In genomic region chr17:81513669-81514484, GRCh38 we compare ENCODE assay signal across 8 cellular contexts. TPM values are rescaled to one million over a fixed set of nuclear protein-coding genes. Genes with fewer than 3 reads are reported as not detected.
DNase-seq lines count a peak whose midpoint lies in the region; ATAC-seq and TF ChIP-seq lines count a peak whose summit lies in the region.

No MANE protein-coding gene starts in this region.

- H3K9ac ChIP-seq in iPS-15b (ENCODE audit: low read depth, low read length), result peak overlapping the region; percentile 89

- DNase-seq in CD4-positive, alpha-beta T cell, result peak in 2 of 10 experiments; percentile 25 to 48
- DNase-seq in SHP77 (lab: John Stamatoyannopoulos, UW) (peak; percentile 75 to 82), renal cortical epithelial cell (ENCODE audit: low read depth) (peak; percentile 36), HEK293T (ENCODE audit: extremely low spot score) (no peak)

- peak overlapping the region; percentile 95 for H3K4me3 Mint-ChIP-seq in CD4-positive, alpha-beta T cell
- H3K4me3 Mint-ChIP-seq in brain, result peak overlapping the region; percentile 88 to 91 (median 88)

- H3K36me3 Mint-ChIP-seq in CD4-positive, alpha-beta T cell (ENCODE audit: low read depth), result peaks cover 39% of the 10 kb centered on the region
- H3K36me3 Mint-ChIP-seq in brain, result peaks cover 34% of the 10 kb centered on the region

- H3K9me3 ChIP-seq in CD4-positive, alpha-beta T cell (ENCODE audit: control insufficient read depth, low read length), result no peaks in the 10 kb centered on the region
- no peaks in the 10 kb centered on the region for H3K9me3 ChIP-seq in HEK293 (ENCODE audit: control insufficient read depth, insufficient read depth, low read depth, low read length)
- H3K9me3 ChIP-seq in iPS-15b (ENCODE audit: control insufficient read depth, insufficient read depth, low read length), result no peaks in the 10 kb centered on the region

- no peak for TF ChIP-seq CTCF in CD4-positive, alpha-beta T cell (IDR thresholded peaks at IDR 0.05)
- TF ChIP-seq CTCF in HEK293 (tag by site-specific recombination; IDR thresholded peaks at IDR 0.05) (peak; percentile 46), brain (conservative IDR thresholded peaks at IDR 0.05) (no peak)

- H3K4me1 ChIP-seq in HEK293 (ENCODE audit: control insufficient read depth, insufficient read depth, low read length) (peaks cover 17% of the 10 kb centered on the region), iPS-15b (ENCODE audit: control insufficient read depth, insufficient read depth, low read length) (peaks cover 10% of the 10 kb centered on the region)

- no peaks in the 10 kb centered on the region for H3K27me3 ChIP-seq in CD4-positive, alpha-beta T cell (ENCODE audit: control insufficient read depth, insufficient read depth, low read length)
- no peaks in the 10 kb centered on the region for H3K27me3 ChIP-seq in iPS-15b (ENCODE audit: control insufficient read depth, insufficient read depth, low read length)

- no peaks in the 10 kb centered on the region for H3K27me3 Mint-ChIP-seq in CD4-positive, alpha-beta T cell
- H3K27me3 Mint-ChIP-seq in brain, result peaks cover 36% of the 10 kb centered on the region

- peak overlapping the region; percentile 72 for H3K4me3 ChIP-seq in HEK293 (ENCODE audit: low read depth, low read length)
- peak overlapping the region; percentile 61 for H3K4me3 ChIP-seq in iPS-15b (ENCODE audit: low read depth, low read length)

- peaks cover 54% of the 10 kb centered on the region for H3K4me1 Mint-ChIP-seq in CD4-positive, alpha-beta T cell (ENCODE audit: low read depth)
- H3K4me1 Mint-ChIP-seq in brain, result peaks cover 49% of the 10 kb centered on the region

- no peak for ATAC-seq in CD4-positive, alpha-beta T cell (ENCODE audit: poor library complexity)
- ATAC-seq in GM21576 (IDR thresholded peaks at IDR 0.05; ENCODE audit: unreplicated experiment), result no peak

- intact Hi-C loops in CD4-positive, alpha-beta T cell (cut with DNase I, micrococcal nuclease), result loop anchor here in 1 of 2 experiments (2.0 to 10.0 kb wide), 6 partner anchors 25 to 1249 kb away; partner anchors contain the start of genes FAAP100, P4HB, RNF213 and SLC38A10

- POLR2A ChIA-PET in CD4-positive, alpha-beta T cell (lab: Charles Lee), result interaction anchor here (0.7 to 9.3 kb wide), 14 partner anchors 14 to 347 kb away, joined by 3 to 93 read pairs (median 5); partner anchors contain the start of genes ARL16, CCDC137, CEP131 and FAAP100
- POLR2A ChIA-PET in HEK293 (lab: Yijun Ruan, JAX) (interaction anchor here (0.6 to 9.9 kb wide), 15 partner anchors 11 to 222 kb away, joined by 3 to 85 read pairs (median 4); partner anchors contain the start of genes ARL16, BAHCC1, CCDC137 and FAAP100), HEK293T (lab: Yijun Ruan, JAX) (interaction anchor here (0.6 to 7.5 kb wide), 9 partner anchors 9 to 243 kb away, joined by 3 to 66 read pairs (median 4); partner anchors contain the start of gene FAAP100)

- peak overlapping the region; percentile 72 for H3K27ac ChIP-seq in CD4-positive, alpha-beta T cell (ENCODE audit: low read depth, low read length)
- H3K27ac ChIP-seq in HEK293 (ENCODE audit: extremely low read depth, low read depth, low read length), result peak overlapping the region; percentile 100

- H3K36me3 ChIP-seq in HEK293 (ENCODE audit: control insufficient read depth in 2 of 2, insufficient read depth in 1 of 2, low read length in 2 of 2) (peaks cover 12 to 35% of the 10 kb centered on the region in 2 experiments), iPS-15b (ENCODE audit: control insufficient read depth, insufficient read depth, low read length) (peaks cover 33% of the 10 kb centered on the region)

- peak overlapping the region; percentile 90 for H3K27ac Mint-ChIP-seq in CD4-positive, alpha-beta T cell
- H3K27ac Mint-ChIP-seq in brain, result peak overlapping the region; percentile 97 to 99 (median 97)

- H3K9me3 Mint-ChIP-seq in CD4-positive, alpha-beta T cell, result no peaks in the 10 kb centered on the region
- H3K9me3 Mint-ChIP-seq in brain, result peaks cover 2 to 19% (median 8%) of the 10 kb centered on the region in 5 experiments

- CTCF ChIA-PET in CD4-positive, alpha-beta T cell (lab: Charles Lee), result interaction anchor here (1.9 kb wide), 1 partner anchor 29 kb away, joined by 10 read pairs; no protein-coding TSS in a partner anchor
- CTCF ChIA-PET in HEK293 (lab: Yijun Ruan, JAX) (interaction anchor here (1.1 kb wide), 1 partner anchor 88 kb away, joined by 4 read pairs; no protein-coding TSS in a partner anchor), HEK293T (lab: Yijun Ruan, JAX) (interaction anchor here (1.0 kb wide), 1 partner anchor 222 kb away, joined by 3 read pairs; no protein-coding TSS in a partner anchor)

TF ChIP-seq in HEK293, 187 proteins besides CTCF, POLR2A, EP300 and RAD21 (continues in another document):
- peak; percentile 73; the same call in 1 of the 2 replicates for TF ChIP-seq ZNF610 (tag by site-specific recombination; IDR thresholded peaks at IDR 0.05; ENCODE audit: borderline replicate concordance)
- TF ChIP-seq ZSCAN16 (tag by site-specific recombination; IDR thresholded peaks at IDR 0.05), result 0 out of 2 replicates have a peak, but pooled peaks have one; percentile 29
- no peak; the same call in 1 of the 2 replicates for TF ChIP-seq PBX3 (CRISPR knock-in tag; IDR thresholded peaks at IDR 0.05)
- TF ChIP-seq ZNF645 (tag by site-specific recombination; IDR thresholded peaks at IDR 0.05), result no peak
- TF ChIP-seq ZNF2 (tag by site-specific recombination; IDR thresholded peaks at IDR 0.05), result no peak
- TF ChIP-seq ZNF629 (tag by site-specific recombination; IDR thresholded peaks at IDR 0.05), result peak; percentile 85
- no peak for TF ChIP-seq ZNF558 (tag by site-specific recombination; IDR thresholded peaks at IDR 0.05)
- no peak for TF ChIP-seq ZNF121 (tag by site-specific recombination; IDR thresholded peaks at IDR 0.05)

TF ChIP-seq in HEK293T, 16 proteins besides CTCF, POLR2A, EP300 and RAD21:
- no peak for TF ChIP-seq L3MBTL2 (conservative IDR thresholded peaks at IDR 0.05)
- no peak for TF ChIP-seq SP1 (IDR thresholded peaks at IDR 0.05)
- no peak for TF ChIP-seq ELF4 (IDR thresholded peaks at IDR 0.05)
- TF ChIP-seq FOXK2 (IDR thresholded peaks at IDR 0.05), result no peak
- TF ChIP-seq NFRKB (IDR thresholded peaks at IDR 0.05), result no peak

RNA-seq across cellular contexts. Expression of gene ACTG1, which starts 1.3 kb away (rescaled TPM):
- 1,000 to 10,000 TPM; 1,296 to 1,318 TPM for total RNA-seq in CD4-positive, alpha-beta T cell
- polyA plus RNA-seq in brain (ENCODE audit: insufficient read depth, low read depth, low replicate concordance), result 5,204 TPM
- 4,821 and 6,713 TPM in 2 replicates for total RNA-seq in renal cortical epithelial cell

RNA-seq across cellular contexts. Expression of gene FSCN2, which starts 14.3 kb away (rescaled TPM):
- 1 to 10 TPM; 1.0 to 1.1 TPM for total RNA-seq in CD4-positive, alpha-beta T cell
- polyA plus RNA-seq in brain (ENCODE audit: insufficient read depth, low read depth, low replicate concordance), result 1.3 TPM
- total RNA-seq in renal cortical epithelial cell, result 3.1 and 4.7 TPM in 2 replicates

RNA-seq across cellular contexts. Expression of gene FAAP100, which starts 38.3 kb away (rescaled TPM):
- 10 to 100 TPM; 18.7 to 19.7 TPM for total RNA-seq in CD4-positive, alpha-beta T cell
- polyA plus RNA-seq in brain (ENCODE audit: insufficient read depth, low read depth, low replicate concordance), result 25.8 TPM
- total RNA-seq in renal cortical epithelial cell, result 13.2 and 22.2 TPM in 2 replicates
